Comparison of ENCODE assay signal across 1 cellular context in the genomic region with DNA sequence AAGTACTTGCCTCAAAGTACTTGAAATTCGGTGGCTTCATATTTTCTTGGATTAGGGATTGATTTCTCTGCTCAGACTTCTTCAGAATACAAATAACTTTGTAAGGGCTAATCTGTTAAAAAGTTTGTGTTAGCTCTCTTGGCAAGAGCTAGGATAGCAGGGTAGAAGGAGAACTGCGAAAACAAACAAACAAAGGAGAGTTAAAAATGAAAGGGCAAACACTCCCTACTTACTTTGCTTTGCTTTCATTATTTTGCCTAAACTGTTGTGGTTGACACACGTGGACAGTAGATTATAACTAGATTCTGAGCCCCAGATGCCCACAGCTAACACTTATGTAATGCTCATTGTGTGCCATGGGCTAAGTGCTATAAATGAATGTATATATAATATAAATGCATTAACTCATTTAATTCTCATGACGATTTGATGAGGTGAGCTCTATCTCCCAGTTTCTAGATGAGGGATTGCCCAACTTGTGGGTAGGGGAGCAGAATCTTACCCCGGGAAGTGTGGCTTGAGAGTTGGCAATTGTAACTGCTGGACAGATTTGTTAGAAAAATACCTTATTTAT.
TF ChIP-seq lines count a peak whose summit lies in the region.

No MANE protein-coding gene starts in this region.

TF ChIP-seq in HEK293, 187 proteins besides CTCF, POLR2A, EP300 and RAD21 (continued from another document and continues in another):
- TF ChIP-seq, protein P1, sequence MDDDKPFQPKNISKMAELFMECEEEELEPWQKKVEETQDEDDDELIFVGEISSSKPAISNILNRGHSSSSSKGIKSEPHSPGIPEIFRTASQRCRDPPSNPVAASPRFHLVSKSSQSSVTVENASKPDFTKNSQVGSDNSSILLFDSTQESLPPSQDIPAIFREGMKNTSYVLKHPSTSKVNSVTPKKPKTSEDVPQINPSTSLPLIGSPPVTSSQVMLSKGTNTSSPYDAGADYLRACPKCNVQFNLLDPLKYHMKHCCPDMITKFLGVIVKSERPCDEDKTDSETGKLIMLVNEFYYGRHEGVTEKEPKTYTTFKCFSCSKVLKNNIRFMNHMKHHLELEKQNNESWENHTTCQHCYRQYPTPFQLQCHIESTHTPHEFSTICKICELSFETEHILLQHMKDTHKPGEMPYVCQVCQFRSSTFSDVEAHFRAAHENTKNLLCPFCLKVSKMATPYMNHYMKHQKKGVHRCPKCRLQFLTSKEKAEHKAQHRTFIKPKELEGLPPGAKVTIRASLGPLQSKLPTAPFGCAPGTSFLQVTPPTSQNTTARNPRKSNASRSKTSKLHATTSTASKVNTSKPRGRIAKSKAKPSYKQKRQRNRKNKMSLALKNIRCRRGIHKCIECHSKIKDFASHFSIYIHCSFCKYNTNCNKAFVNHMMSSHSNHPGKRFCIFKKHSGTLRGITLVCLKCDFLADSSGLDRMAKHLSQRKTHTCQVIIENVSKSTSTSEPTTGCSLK (tag by site-specific recombination; IDR thresholded peaks at IDR 0.05): no peak
- TF ChIP-seq BCL11B (tag by site-specific recombination; IDR thresholded peaks at IDR 0.05; ENCODE audit: low read depth): no peak
- TF ChIP-seq, protein P2, sequence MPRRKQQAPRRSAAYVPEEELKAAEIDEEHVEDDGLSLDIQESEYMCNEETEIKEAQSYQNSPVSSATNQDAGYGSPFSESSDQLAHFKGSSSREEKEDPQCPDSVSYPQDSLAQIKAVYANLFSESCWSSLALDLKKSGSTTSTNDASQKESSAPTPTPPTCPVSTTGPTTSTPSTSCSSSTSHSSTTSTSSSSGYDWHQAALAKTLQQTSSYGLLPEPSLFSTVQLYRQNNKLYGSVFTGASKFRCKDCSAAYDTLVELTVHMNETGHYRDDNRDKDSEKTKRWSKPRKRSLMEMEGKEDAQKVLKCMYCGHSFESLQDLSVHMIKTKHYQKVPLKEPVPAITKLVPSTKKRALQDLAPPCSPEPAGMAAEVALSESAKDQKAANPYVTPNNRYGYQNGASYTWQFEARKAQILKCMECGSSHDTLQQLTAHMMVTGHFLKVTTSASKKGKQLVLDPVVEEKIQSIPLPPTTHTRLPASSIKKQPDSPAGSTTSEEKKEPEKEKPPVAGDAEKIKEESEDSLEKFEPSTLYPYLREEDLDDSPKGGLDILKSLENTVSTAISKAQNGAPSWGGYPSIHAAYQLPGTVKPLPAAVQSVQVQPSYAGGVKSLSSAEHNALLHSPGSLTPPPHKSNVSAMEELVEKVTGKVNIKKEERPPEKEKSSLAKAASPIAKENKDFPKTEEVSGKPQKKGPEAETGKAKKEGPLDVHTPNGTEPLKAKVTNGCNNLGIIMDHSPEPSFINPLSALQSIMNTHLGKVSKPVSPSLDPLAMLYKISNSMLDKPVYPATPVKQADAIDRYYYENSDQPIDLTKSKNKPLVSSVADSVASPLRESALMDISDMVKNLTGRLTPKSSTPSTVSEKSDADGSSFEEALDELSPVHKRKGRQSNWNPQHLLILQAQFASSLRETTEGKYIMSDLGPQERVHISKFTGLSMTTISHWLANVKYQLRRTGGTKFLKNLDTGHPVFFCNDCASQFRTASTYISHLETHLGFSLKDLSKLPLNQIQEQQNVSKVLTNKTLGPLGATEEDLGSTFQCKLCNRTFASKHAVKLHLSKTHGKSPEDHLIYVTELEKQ (tag by site-specific recombination; IDR thresholded peaks at IDR 0.05; ENCODE audit: borderline replicate concordance): peak; percentile 31; the same call in 1 of the 2 replicates
- TF ChIP-seq ZNF76 (tag by site-specific recombination; IDR thresholded peaks at IDR 0.05; ENCODE audit: borderline replicate concordance, low read depth): no peak
- TF ChIP-seq ZNF621 (tag by site-specific recombination; IDR thresholded peaks at IDR 0.05): no peak
- TF ChIP-seq ZNF404 (tag by site-specific recombination; IDR thresholded peaks at IDR 0.05): no peak
- TF ChIP-seq ZNF23 (tag by site-specific recombination; IDR thresholded peaks at IDR 0.05; ENCODE audit: borderline replicate concordance): no peak
- TF ChIP-seq OVOL3 (tag by site-specific recombination; IDR thresholded peaks at IDR 0.05): no peak
- no peak for TF ChIP-seq ZNF510 (tag by site-specific recombination; IDR thresholded peaks at IDR 0.05; ENCODE audit: insufficient replicate concordance)
- TF ChIP-seq, protein P3, sequence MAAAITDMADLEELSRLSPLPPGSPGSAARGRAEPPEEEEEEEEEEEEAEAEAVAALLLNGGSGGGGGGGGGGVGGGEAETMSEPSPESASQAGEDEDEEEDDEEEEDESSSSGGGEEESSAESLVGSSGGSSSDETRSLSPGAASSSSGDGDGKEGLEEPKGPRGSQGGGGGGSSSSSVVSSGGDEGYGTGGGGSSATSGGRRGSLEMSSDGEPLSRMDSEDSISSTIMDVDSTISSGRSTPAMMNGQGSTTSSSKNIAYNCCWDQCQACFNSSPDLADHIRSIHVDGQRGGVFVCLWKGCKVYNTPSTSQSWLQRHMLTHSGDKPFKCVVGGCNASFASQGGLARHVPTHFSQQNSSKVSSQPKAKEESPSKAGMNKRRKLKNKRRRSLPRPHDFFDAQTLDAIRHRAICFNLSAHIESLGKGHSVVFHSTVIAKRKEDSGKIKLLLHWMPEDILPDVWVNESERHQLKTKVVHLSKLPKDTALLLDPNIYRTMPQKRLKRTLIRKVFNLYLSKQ (tag by site-specific recombination; IDR thresholded peaks at IDR 0.05; ENCODE audit: borderline replicate concordance): no peak
- TF ChIP-seq ZNF394 (tag by site-specific recombination; IDR thresholded peaks at IDR 0.05; ENCODE audit: borderline replicate concordance): no peak
- TF ChIP-seq ZNF433 (tag by site-specific recombination; IDR thresholded peaks at IDR 0.05; ENCODE audit: low read depth): no peak
- TF ChIP-seq ZNF785 (tag by site-specific recombination; IDR thresholded peaks at IDR 0.05): no peak
- TF ChIP-seq, protein P4, sequence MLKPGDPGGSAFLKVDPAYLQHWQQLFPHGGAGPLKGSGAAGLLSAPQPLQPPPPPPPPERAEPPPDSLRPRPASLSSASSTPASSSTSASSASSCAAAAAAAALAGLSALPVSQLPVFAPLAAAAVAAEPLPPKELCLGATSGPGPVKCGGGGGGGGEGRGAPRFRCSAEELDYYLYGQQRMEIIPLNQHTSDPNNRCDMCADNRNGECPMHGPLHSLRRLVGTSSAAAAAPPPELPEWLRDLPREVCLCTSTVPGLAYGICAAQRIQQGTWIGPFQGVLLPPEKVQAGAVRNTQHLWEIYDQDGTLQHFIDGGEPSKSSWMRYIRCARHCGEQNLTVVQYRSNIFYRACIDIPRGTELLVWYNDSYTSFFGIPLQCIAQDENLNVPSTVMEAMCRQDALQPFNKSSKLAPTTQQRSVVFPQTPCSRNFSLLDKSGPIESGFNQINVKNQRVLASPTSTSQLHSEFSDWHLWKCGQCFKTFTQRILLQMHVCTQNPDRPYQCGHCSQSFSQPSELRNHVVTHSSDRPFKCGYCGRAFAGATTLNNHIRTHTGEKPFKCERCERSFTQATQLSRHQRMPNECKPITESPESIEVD (tag by site-specific recombination; IDR thresholded peaks at IDR 0.05): peak; percentile 86
- TF ChIP-seq ZNF658 (tag by site-specific recombination; IDR thresholded peaks at IDR 0.05): no peak
- no peak for TF ChIP-seq MEIS1 (CRISPR knock-in tag; IDR thresholded peaks at IDR 0.05; ENCODE audit: borderline replicate concordance)
- no peak for TF ChIP-seq KLF1 (tag by site-specific recombination; IDR thresholded peaks at IDR 0.05)
- TF ChIP-seq, protein P5, sequence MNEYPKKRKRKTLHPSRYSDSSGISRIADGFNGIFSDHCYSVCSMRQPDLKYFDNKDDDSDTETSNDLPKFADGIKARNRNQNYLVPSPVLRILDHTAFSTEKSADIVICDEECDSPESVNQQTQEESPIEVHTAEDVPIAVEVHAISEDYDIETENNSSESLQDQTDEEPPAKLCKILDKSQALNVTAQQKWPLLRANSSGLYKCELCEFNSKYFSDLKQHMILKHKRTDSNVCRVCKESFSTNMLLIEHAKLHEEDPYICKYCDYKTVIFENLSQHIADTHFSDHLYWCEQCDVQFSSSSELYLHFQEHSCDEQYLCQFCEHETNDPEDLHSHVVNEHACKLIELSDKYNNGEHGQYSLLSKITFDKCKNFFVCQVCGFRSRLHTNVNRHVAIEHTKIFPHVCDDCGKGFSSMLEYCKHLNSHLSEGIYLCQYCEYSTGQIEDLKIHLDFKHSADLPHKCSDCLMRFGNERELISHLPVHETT (tag by site-specific recombination; IDR thresholded peaks at IDR 0.05): no peak
- TF ChIP-seq, protein P6, sequence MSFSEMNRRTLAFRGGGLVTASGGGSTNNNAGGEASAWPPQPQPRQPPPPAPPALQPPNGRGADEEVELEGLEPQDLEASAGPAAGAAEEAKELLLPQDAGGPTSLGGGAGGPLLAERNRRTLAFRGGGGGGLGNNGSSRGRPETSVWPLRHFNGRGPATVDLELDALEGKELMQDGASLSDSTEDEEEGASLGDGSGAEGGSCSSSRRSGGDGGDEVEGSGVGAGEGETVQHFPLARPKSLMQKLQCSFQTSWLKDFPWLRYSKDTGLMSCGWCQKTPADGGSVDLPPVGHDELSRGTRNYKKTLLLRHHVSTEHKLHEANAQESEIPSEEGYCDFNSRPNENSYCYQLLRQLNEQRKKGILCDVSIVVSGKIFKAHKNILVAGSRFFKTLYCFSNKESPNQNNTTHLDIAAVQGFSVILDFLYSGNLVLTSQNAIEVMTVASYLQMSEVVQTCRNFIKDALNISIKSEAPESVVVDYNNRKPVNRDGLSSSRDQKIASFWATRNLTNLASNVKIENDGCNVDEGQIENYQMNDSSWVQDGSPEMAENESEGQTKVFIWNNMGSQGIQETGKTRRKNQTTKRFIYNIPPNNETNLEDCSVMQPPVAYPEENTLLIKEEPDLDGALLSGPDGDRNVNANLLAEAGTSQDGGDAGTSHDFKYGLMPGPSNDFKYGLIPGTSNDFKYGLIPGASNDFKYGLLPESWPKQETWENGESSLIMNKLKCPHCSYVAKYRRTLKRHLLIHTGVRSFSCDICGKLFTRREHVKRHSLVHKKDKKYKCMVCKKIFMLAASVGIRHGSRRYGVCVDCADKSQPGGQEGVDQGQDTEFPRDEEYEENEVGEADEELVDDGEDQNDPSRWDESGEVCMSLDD (tag by site-specific recombination; IDR thresholded peaks at IDR 0.05): no peak
- no peak for TF ChIP-seq ZNF155 (tag by site-specific recombination; IDR thresholded peaks at IDR 0.05)
- no peak for TF ChIP-seq GLI4 (tag by site-specific recombination; IDR thresholded peaks at IDR 0.05)
- 0 out of 2 replicates have a peak, but pooled peaks have one; percentile 20 for TF ChIP-seq ZBTB48 (tag by site-specific recombination; IDR thresholded peaks at IDR 0.05)
- TF ChIP-seq SP2 (tag by site-specific recombination; IDR thresholded peaks at IDR 0.05): no peak
- TF ChIP-seq TCF7L2 (IDR thresholded peaks at IDR 0.05; ENCODE audit: borderline replicate concordance, low read depth, low read length): no peak
- peak; percentile 47 for TF ChIP-seq OSR2 (tag by site-specific recombination; IDR thresholded peaks at IDR 0.05)
- TF ChIP-seq, protein P7, sequence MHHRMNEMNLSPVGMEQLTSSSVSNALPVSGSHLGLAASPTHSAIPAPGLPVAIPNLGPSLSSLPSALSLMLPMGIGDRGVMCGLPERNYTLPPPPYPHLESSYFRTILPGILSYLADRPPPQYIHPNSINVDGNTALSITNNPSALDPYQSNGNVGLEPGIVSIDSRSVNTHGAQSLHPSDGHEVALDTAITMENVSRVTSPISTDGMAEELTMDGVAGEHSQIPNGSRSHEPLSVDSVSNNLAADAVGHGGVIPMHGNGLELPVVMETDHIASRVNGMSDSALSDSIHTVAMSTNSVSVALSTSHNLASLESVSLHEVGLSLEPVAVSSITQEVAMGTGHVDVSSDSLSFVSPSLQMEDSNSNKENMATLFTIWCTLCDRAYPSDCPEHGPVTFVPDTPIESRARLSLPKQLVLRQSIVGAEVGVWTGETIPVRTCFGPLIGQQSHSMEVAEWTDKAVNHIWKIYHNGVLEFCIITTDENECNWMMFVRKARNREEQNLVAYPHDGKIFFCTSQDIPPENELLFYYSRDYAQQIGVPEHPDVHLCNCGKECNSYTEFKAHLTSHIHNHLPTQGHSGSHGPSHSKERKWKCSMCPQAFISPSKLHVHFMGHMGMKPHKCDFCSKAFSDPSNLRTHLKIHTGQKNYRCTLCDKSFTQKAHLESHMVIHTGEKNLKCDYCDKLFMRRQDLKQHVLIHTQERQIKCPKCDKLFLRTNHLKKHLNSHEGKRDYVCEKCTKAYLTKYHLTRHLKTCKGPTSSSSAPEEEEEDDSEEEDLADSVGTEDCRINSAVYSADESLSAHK (tag by site-specific recombination; IDR thresholded peaks at IDR 0.05): no peak
- no peak for TF ChIP-seq ZNF274 (IDR thresholded peaks at IDR 0.05; ENCODE audit: low read length)
- TF ChIP-seq ZNF274 (tag by site-specific recombination; IDR thresholded peaks at IDR 0.05; ENCODE audit: borderline replicate concordance): no peak
- peak; percentile 88 for TF ChIP-seq FEZF1 (tag by site-specific recombination; IDR thresholded peaks at IDR 0.05)
- TF ChIP-seq ZNF624 (tag by site-specific recombination; IDR thresholded peaks at IDR 0.05): no peak
- no peak for TF ChIP-seq ZNF830 (tag by site-specific recombination; IDR thresholded peaks at IDR 0.05; ENCODE audit: low read depth)
- TF ChIP-seq, protein P8, sequence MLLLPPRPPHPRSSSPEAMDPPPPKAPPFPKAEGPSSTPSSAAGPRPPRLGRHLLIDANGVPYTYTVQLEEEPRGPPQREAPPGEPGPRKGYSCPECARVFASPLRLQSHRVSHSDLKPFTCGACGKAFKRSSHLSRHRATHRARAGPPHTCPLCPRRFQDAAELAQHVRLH (tag by site-specific recombination; IDR thresholded peaks at IDR 0.05): peak; percentile 74
- TF ChIP-seq ZNF629 (tag by site-specific recombination; IDR thresholded peaks at IDR 0.05): 0 out of 2 replicates have a peak, but pooled peaks have one; percentile 33
- TF ChIP-seq, protein P9, sequence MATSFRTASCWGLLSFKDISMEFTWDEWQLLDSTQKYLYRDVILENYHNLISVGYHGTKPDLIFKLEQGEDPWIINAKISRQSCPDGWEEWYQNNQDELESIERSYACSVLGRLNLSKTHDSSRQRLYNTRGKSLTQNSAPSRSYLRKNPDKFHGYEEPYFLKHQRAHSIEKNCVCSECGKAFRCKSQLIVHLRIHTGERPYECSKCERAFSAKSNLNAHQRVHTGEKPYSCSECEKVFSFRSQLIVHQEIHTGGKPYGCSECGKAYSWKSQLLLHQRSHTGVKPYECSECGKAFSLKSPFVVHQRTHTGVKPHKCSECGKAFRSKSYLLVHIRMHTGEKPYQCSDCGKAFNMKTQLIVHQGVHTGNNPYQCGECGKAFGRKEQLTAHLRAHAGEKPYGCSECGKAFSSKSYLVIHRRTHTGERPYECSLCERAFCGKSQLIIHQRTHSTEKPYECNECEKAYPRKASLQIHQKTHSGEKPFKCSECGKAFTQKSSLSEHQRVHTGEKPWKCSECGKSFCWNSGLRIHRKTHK (tag by site-specific recombination; IDR thresholded peaks at IDR 0.05): no peak
- no peak for TF ChIP-seq HOXA7 (CRISPR knock-in tag; IDR thresholded peaks at IDR 0.05; ENCODE audit: borderline replicate concordance)
- TF ChIP-seq ZNF549 (tag by site-specific recombination; IDR thresholded peaks at IDR 0.05): no peak
